In the genomic region with DNA sequence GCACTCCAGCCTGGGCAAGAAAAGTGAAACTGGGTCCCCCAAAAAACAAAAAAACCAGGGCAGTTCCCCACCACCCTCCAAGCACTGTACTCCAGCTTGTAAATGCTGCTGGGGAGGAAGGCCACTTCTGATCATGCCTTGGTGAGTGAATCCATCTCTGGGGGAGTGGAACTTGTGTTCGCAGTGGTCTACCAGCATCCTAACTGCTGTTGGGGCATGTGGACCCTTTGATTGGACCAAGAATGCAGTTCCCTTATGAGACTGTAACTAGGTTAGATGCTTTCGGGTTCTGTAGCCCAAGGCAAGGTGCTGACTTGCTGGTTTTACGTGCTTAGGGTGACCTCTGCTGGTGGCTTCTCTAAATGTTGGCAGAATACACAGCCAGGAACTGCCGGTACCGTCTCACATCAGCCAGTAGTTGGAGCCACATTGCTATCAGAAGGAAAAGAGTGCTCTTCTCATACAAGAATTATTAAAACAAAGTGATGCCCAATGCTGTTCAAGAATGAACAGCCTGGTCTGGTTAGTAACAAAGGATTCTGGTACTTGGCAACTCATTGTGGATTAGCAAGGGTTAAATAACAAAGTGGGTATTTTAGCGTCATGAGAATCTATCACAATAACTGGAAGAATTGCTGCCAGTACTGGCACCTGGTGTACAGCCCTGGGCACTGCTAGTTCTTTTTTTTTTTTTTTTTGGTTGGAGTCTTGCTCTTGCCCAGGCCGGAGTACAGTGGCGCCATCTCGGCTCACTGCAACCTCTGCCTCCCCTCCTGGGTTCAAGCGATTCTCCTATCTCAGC, we compare ENCODE assay signal across 8 cellular contexts. TPM values are rescaled to one million over a fixed set of nuclear protein-coding genes. Genes with fewer than 3 reads are reported as not detected.
DNase-seq lines count a peak whose midpoint lies in the region; ATAC-seq and TF ChIP-seq lines count a peak whose summit lies in the region.

No MANE protein-coding gene starts in this region.

- H3K36me3 Mint-ChIP-seq in CD4-positive, alpha-beta T cell (ENCODE audit: low read depth), result peaks cover 10% of the 10 kb centered on the region
- H3K36me3 Mint-ChIP-seq in dendritic cell treated with granulocyte-macrophage colony-stimulating factor and Interleukin-4, amounts not matched to agents 40 ng/mL and 50 ng/mL, for 4 days (ENCODE audit: low read depth), result peaks cover 8% of the 10 kb centered on the region

- POLR2A ChIA-PET in CD4-positive, alpha-beta T cell (lab: Charles Lee), result interaction anchor here (0.6 to 1.5 kb wide), 7 partner anchors 10 to 209 kb away, joined by 3 to 6 read pairs (median 4); partner anchors contain the start of genes AP5B1 and CCDC85B

- H3K36me3 ChIP-seq in right lobe of liver, result no peaks in the 10 kb centered on the region

- intact Hi-C loops in CD4-positive, alpha-beta T cell (cut with DNase I, micrococcal nuclease), result loop anchor here (1.0 to 10.0 kb wide), 11 partner anchors 33 to 364 kb away; partner anchors contain the start of genes AP5B1 (in 2 of the 2) and FIBP (in 1 of the 2)
- intact Hi-C loops in dendritic cell treated with granulocyte-macrophage colony-stimulating factor and Interleukin-4, amounts not matched to agents 40 ng/mL and 50 ng/mL, for 4 days (cut with micrococcal nuclease), result loop anchor here (1.0 kb wide), 3 partner anchors 101 to 283 kb away; partner anchors contain the start of gene FIBP
- intact Hi-C loops in right lobe of liver (cut with DNase I), result loop anchor here (10.0 kb wide), 1 partner anchor 104 kb away; the partner anchor contains the start of gene FIBP (in 2 of the 2)

- no peaks in the 10 kb centered on the region for H3K9me3 ChIP-seq in CD4-positive, alpha-beta T cell (ENCODE audit: control insufficient read depth, low read length)
- no peaks in the 10 kb centered on the region for H3K9me3 ChIP-seq in right lobe of liver

- H3K9me3 Mint-ChIP-seq in CD4-positive, alpha-beta T cell, result no peaks in the 10 kb centered on the region
- no peaks in the 10 kb centered on the region for H3K9me3 Mint-ChIP-seq in dendritic cell treated with granulocyte-macrophage colony-stimulating factor and Interleukin-4, amounts not matched to agents 40 ng/mL and 50 ng/mL, for 4 days

- peak; percentile 96 for TF ChIP-seq CTCF in CD4-positive, alpha-beta T cell (IDR thresholded peaks at IDR 0.05)
- peak; percentile 89 to 99 (median 94) for TF ChIP-seq CTCF in right lobe of liver (IDR thresholded peaks at IDR 0.05)

- peak; percentile 98 for ATAC-seq in CD4-positive, alpha-beta T cell (ENCODE audit: poor library complexity)
- ATAC-seq in GM19452 (IDR thresholded peaks at IDR 0.05; ENCODE audit: unreplicated experiment) (peak; percentile 92), HG03575 (IDR thresholded peaks at IDR 0.05; ENCODE audit: extremely low read depth, insufficient number of reproducible peaks, low FRiP score, unreplicated experiment) (peak; percentile 72), right lobe of liver (peak; percentile 100)

- DNase-seq in CD4-positive, alpha-beta T cell, result peak; percentile 82 to 93 (median 87)
- DNase-seq in NCI-H774 (lab: John Stamatoyannopoulos, UW) (peak; percentile 91), right lobe of liver (peak; percentile 69 to 89 (median 74))
- DNase-seq in activated CD4-positive, alpha-beta T cell treated with anti-CD3 and anti-CD28 coated beads, Interleukin-2, amount 50 U/mL, for 1 hour, result peak; percentile 89
- peak; percentile 89 for DNase-seq in stimulated activated CD8-positive, alpha-beta memory T cell treated with anti-CD3 and anti-CD28 coated beads, Interleukin-12 subunit alpha, Interleukin-12 subunit beta, amount 100 ng/mL, for 1 hour (ENCODE audit: low read depth)

- 2% methylated on average over 9 of the region's 10 CpGs for WGBS in right lobe of liver (ENCODE audit: insufficient coverage, low coverage, low lambda C conversion rate, missing lambda C conversion rate)

- peaks cover 6% of the 10 kb centered on the region for H3K4me1 Mint-ChIP-seq in CD4-positive, alpha-beta T cell (ENCODE audit: low read depth)
- peaks cover 12% of the 10 kb centered on the region for H3K4me1 Mint-ChIP-seq in dendritic cell treated with granulocyte-macrophage colony-stimulating factor and Interleukin-4, amounts not matched to agents 40 ng/mL and 50 ng/mL, for 4 days (ENCODE audit: low read depth)

- TF ChIP-seq POLR2A in right lobe of liver (IDR thresholded peaks at IDR 0.05), result no peak

- peak overlapping the region; percentile 61 for H3K27ac Mint-ChIP-seq in CD4-positive, alpha-beta T cell
- H3K27ac Mint-ChIP-seq in dendritic cell treated with granulocyte-macrophage colony-stimulating factor and Interleukin-4, amounts not matched to agents 40 ng/mL and 50 ng/mL, for 4 days, result peak overlapping the region; percentile 53

- no peaks in the 10 kb centered on the region for H3K4me1 ChIP-seq in right lobe of liver

- no peaks in the 10 kb centered on the region for H3K27me3 ChIP-seq in CD4-positive, alpha-beta T cell (ENCODE audit: control insufficient read depth, insufficient read depth, low read length)
- no peaks in the 10 kb centered on the region for H3K27me3 ChIP-seq in right lobe of liver

- CTCF ChIA-PET in CD4-positive, alpha-beta T cell (lab: Charles Lee), result interaction anchor here (0.7 to 1.9 kb wide), 7 partner anchors 10 to 209 kb away, joined by 3 to 17 read pairs (median 3); partner anchors contain the start of genes AP5B1, CCDC85B and FIBP

- H3K27me3 Mint-ChIP-seq in CD4-positive, alpha-beta T cell, result no peaks in the 10 kb centered on the region
- H3K27me3 Mint-ChIP-seq in dendritic cell treated with granulocyte-macrophage colony-stimulating factor and Interleukin-4, amounts not matched to agents 40 ng/mL and 50 ng/mL, for 4 days, result no peaks in the 10 kb centered on the region

- no peak overlapping the region for H3K4me3 Mint-ChIP-seq in CD4-positive, alpha-beta T cell
- no peak overlapping the region for H3K4me3 Mint-ChIP-seq in dendritic cell treated with granulocyte-macrophage colony-stimulating factor and Interleukin-4, amounts not matched to agents 40 ng/mL and 50 ng/mL, for 4 days

- H3K4me3 ChIP-seq in right lobe of liver, result no peak overlapping the region

- H3K27ac ChIP-seq in CD4-positive, alpha-beta T cell (ENCODE audit: low read depth, low read length), result no peak overlapping the region
- H3K27ac ChIP-seq in right lobe of liver, result no peak overlapping the region

RNA-seq across cellular contexts. Expression of gene EIF1AD, which starts 13.0 kb away (rescaled TPM):
- total RNA-seq in CD4-positive, alpha-beta T cell, result 10 to 100 TPM; 88.2 to 94.1 TPM
- 10 to 100 TPM; 11.5 to 22.1 (median 13.1) TPM for total RNA-seq in right lobe of liver

RNA-seq across cellular contexts. Expression of gene BANF1, which starts 13.3 kb away (rescaled TPM):
- 10 to 100 TPM; 21.3 to 22.3 TPM for total RNA-seq in CD4-positive, alpha-beta T cell
- total RNA-seq in right lobe of liver, result 10 to 100 TPM; 30.2 to 96.9 (median 72.0) TPM

RNA-seq across cellular contexts. Expression of gene CST6, which starts 22.8 kb away (rescaled TPM):
- total RNA-seq in CD4-positive, alpha-beta T cell, result not detected
- not detected for total RNA-seq in right lobe of liver

RNA-seq across cellular contexts. Expression of gene SART1, which starts 27.5 kb away (rescaled TPM):
- 10 to 100 TPM; 78.6 to 80.2 TPM for total RNA-seq in CD4-positive, alpha-beta T cell
- total RNA-seq in right lobe of liver, result 10 to 100 TPM; 14.3 to 34.1 (median 20.6) TPM

RNA-seq across cellular contexts. Expression of gene CATSPER1, which starts 37.3 kb away (rescaled TPM):
- not detected for total RNA-seq in CD4-positive, alpha-beta T cell
- total RNA-seq in right lobe of liver, result not detected
